Comparison of ENCODE assay signal across 9 cellular contexts in the genomic region with DNA sequence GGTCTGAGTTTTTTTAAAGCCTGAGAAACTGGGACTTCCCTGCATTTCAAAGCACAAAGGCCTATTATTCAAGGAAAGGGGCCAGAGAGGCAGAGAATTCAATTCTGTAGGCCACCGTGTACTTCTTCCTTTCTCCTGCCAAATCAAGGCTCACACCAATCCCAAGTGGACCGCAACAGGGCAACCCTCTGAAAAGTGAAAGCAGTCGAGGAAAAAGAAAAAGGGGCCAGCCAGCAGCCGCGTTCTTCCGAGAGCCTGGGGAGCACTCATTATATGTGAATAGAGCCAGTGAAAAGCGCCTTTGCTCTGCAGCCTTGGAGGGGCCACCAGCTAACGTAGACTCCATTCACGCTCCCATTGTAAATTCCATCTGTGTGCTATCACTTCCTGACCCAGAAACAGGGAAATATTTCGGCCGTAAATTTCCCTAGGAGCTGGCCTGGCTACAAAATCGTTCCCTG. TPM values are rescaled to one million over a fixed set of nuclear protein-coding genes. Genes with fewer than 3 reads are reported as not detected.
DNase-seq lines count a peak whose midpoint lies in the region; ATAC-seq and TF ChIP-seq lines count a peak whose summit lies in the region.
"Had no signal": no experiment of that assay in that cellular context is flagged by ENCODE, and none has a peak within 500 bp of the region (broad histone marks: within the 10 kb centered on the region; RNA-seq: fewer than 3 reads in every experiment).

No MANE protein-coding gene starts in this region.

- peaks cover 8% of the 10 kb centered on the region for H3K27me3 Mint-ChIP-seq in activated T-helper 17 cell treated with anti-CD3 and anti-CD28 coated beads, Interleukin-2, amount 50 U/mL, for 72 hours

- in situ Hi-C loops in Panc1 (cut with HindIII; ENCODE audit: low pct_unique_long_range_greater_than_20kb, low sequenced_read_pairs) = no loop called here

- H3K36me3 ChIP-seq in Panc1 (ENCODE audit: control insufficient read depth, insufficient read depth, low read length) (no peaks in the 10 kb centered on the region), esophagus muscularis mucosa (no peaks in the 10 kb centered on the region), mucosa of descending colon (ENCODE audit: low read depth) (no peaks in the 10 kb centered on the region), tibial nerve (peaks cover 0 to 1% (median 0%) of the 10 kb centered on the region in 3 donors)

- intact Hi-C loops in Panc1 (cut with micrococcal nuclease; ENCODE audit: unreplicated experiment) = no loop called here
- intact Hi-C loops in esophagus muscularis mucosa (cut with DNase I) = no loop called here
- intact Hi-C loops in mucosa of descending colon (cut with DNase I, micrococcal nuclease) = no loop called here

- no peak overlapping the region for H3K27ac ChIP-seq in Panc1 (ENCODE audit: low read length)
- H3K27ac ChIP-seq in esophagus muscularis mucosa (replicated peaks in 1 of 4) = peak overlapping the region; percentile 51 to 74 (median 62)
- peak overlapping the region; percentile 50 to 94 (median 71) for H3K27ac ChIP-seq in tibial nerve

- H3K4me1 ChIP-seq in Panc1 (ENCODE audit: control insufficient read depth, insufficient read depth, low read length) (peaks cover 3% of the 10 kb centered on the region; the same call in 1 of the 2 replicates), esophagus muscularis mucosa (peaks cover 4 to 13% (median 5%) of the 10 kb centered on the region in 4 donors), mucosa of descending colon (ENCODE audit: low read depth) (peaks cover 4% of the 10 kb centered on the region), tibial nerve (peaks cover 0 to 16% (median 5%) of the 10 kb centered on the region in 4 donors)

- H3K27ac Mint-ChIP-seq in activated T-helper 17 cell treated with anti-CD3 and anti-CD28 coated beads, Interleukin-2, amount 50 U/mL, for 72 hours = no peak overlapping the region

- no peaks in the 10 kb centered on the region for H3K4me1 Mint-ChIP-seq in activated T-helper 17 cell treated with anti-CD3 and anti-CD28 coated beads, Interleukin-2, amount 50 U/mL, for 72 hours

- TF ChIP-seq POLR2A in esophagus muscularis mucosa (IDR thresholded peaks at IDR 0.05; ENCODE audit: low read depth) (no peak), tibial nerve (IDR thresholded peaks at IDR 0.05) (no peak)

- TF ChIP-seq CTCF in Panc1 (IDR thresholded peaks at IDR 0.05) (no peak), esophagus muscularis mucosa (IDR thresholded peaks at IDR 0.05) (no peak), mucosa of descending colon (IDR thresholded peaks at IDR 0.05) (no peak), tibial nerve (IDR thresholded peaks at IDR 0.05) (no peak), omental fat pad (IDR thresholded peaks at IDR 0.05) (no peak)

- TF ChIP-seq EP300 in esophagus muscularis mucosa (IDR thresholded peaks at IDR 0.05) (no peak), tibial nerve (IDR thresholded peaks at IDR 0.05) (peak in 1 of 2 donors; percentile 33)

- no peaks in the 10 kb centered on the region for H3K27me3 ChIP-seq in Panc1 (ENCODE audit: control insufficient read depth, insufficient read depth, low read length)
- H3K27me3 ChIP-seq in esophagus muscularis mucosa = no peaks in the 10 kb centered on the region
- no peaks in the 10 kb centered on the region for H3K27me3 ChIP-seq in tibial nerve

- H3K4me3 ChIP-seq in Panc1 (ENCODE audit: low read depth in 2 of 2, low read length in 2 of 2) = no peak overlapping the region
- peak overlapping the region; percentile 31 to 47 (median 40) for H3K4me3 ChIP-seq in esophagus muscularis mucosa
- no peak overlapping the region for H3K4me3 ChIP-seq in mucosa of descending colon
- H3K4me3 ChIP-seq in tibial nerve = peak overlapping the region; percentile 19 to 42 (median 29)
- H3K4me3 ChIP-seq: K562 had no signal

- no peak overlapping the region for H3K4me3 Mint-ChIP-seq in activated T-helper 17 cell treated with anti-CD3 and anti-CD28 coated beads, Interleukin-2, amount 50 U/mL, for 72 hours

- POLR2A ChIA-PET in Panc1 (lab: Charles Lee) = no interaction called here

- H3K9me3 Mint-ChIP-seq in activated T-helper 17 cell treated with anti-CD3 and anti-CD28 coated beads, Interleukin-2, amount 50 U/mL, for 72 hours = no peaks in the 10 kb centered on the region

- no peaks in the 10 kb centered on the region for H3K9me3 ChIP-seq in Panc1 (ENCODE audit: control insufficient read depth, insufficient read depth, low read depth, low read length)
- no peaks in the 10 kb centered on the region for H3K9me3 ChIP-seq in esophagus muscularis mucosa
- no peaks in the 10 kb centered on the region for H3K9me3 ChIP-seq in mucosa of descending colon
- no peaks in the 10 kb centered on the region for H3K9me3 ChIP-seq in tibial nerve

- BruUV-seq in Panc1 (replicated peaks; lab: Mats Ljungman, UMichigan) = no TSS peak

- no peaks in the 10 kb centered on the region for H3K36me3 Mint-ChIP-seq in activated T-helper 17 cell treated with anti-CD3 and anti-CD28 coated beads, Interleukin-2, amount 50 U/mL, for 72 hours (ENCODE audit: low read depth)

- ATAC-seq in Panc1 (peak; percentile 48; the same call in 1 of the 2 replicates), mucosa of descending colon (peak; percentile 76), omental fat pad (ENCODE audit: low FRiP score) (no peak), GM21360 (IDR thresholded peaks at IDR 0.05; ENCODE audit: unreplicated experiment) (no peak)
- no peak for ATAC-seq in activated T-helper 17 cell treated with anti-CD3 and anti-CD28 coated beads, Interleukin-2, amount 50 U/mL, for 72 hours (replicated peaks)

- CTCF ChIA-PET in Panc1 (lab: Charles Lee) = no interaction called here

- 31% methylated on average over 12 of the region's 12 CpGs for WGBS in esophagus muscularis mucosa
- WGBS in tibial nerve, 2 donors = 7 to 14% methylated on average over 12 of the region's 12 CpGs

- DNase-seq in Panc1 (ENCODE audit: low read depth, low spot score) (no peak), esophagus muscularis mucosa (ENCODE audit: extremely low spot score) (no peak), mucosa of descending colon (peak in 2 of 3 donors; percentile 28 to 34), tibial nerve (ENCODE audit: low spot score in 2 of 2) (peak in 1 of 2 donors; percentile 6), omental fat pad (ENCODE audit: low spot score) (no peak)
- no peak for DNase-seq in activated naive CD4-positive, alpha-beta T cell treated with anti-CD3 and anti-CD28 coated beads, Interleukin-2, amount 50 U/mL, for 16 hours

RNA-seq across cellular contexts. Expression of a gene that starts 45.9 kb away (rescaled TPM):
- 43.5 TPM for total RNA-seq in Panc1 (2021; ENCODE audit: unreplicated experiment)
- polyA plus RNA-seq in Panc1 (2012; ENCODE audit: insufficient read length) = 38.6 TPM
- 10 to 100 TPM; 23.8 to 37.4 (median 26.1) TPM for total RNA-seq in esophagus muscularis mucosa
- total RNA-seq in mucosa of descending colon = 10 to 100 TPM; 30.0 to 34.0 (median 31.2) TPM
- total RNA-seq in tibial nerve = 10 to 100 TPM; 21.6 to 42.6 (median 30.5) TPM
- total RNA-seq in activated T-helper 17 cell treated with anti-CD3 and anti-CD28 coated beads, Interleukin-2, amount 50 U/mL, for 72 hours = 10 to 100 TPM; 46.2 to 53.9 TPM
- total RNA-seq in omental fat pad = 10 to 100 TPM; 17.2 to 30.0 (median 20.2) TPM

Comparison
In these comparisons a context has a peak if more than half of its experiments do, and no peak if none do; other contexts are left out.
1. ATAC-seq: peak in Panc1 (single experiment) and mucosa of descending colon (single experiment); none in activated T-helper 17 cell treated with anti-CD3 and anti-CD28 coated beads, Interleukin-2, amount 50 U/mL, for 72 hours (single experiment), omental fat pad (single experiment) and GM21360 (single experiment).
2. DNase-seq: peak in mucosa of descending colon (2 of 3); none in Panc1 (single experiment), esophagus muscularis mucosa (single experiment), activated naive CD4-positive, alpha-beta T cell treated with anti-CD3 and anti-CD28 coated beads, Interleukin-2, amount 50 U/mL, for 16 hours (single experiment) and omental fat pad (single experiment).
3. H3K4me3 ChIP-seq: peak in esophagus muscularis mucosa (4 of 4) and tibial nerve (4 of 4); none in Panc1 (0 of 2) and mucosa of descending colon (single experiment).